In genomic region chr11:77065878-77066228, GRCh38 we compare ENCODE assay signal across 8 cellular contexts. TPM values are rescaled to one million over a fixed set of nuclear protein-coding genes. Genes with fewer than 3 reads are reported as not detected.
DNase-seq lines count a peak whose midpoint lies in the region; ATAC-seq and TF ChIP-seq lines count a peak whose summit lies in the region.

No MANE protein-coding gene starts in this region.

- H3K9me3 Mint-ChIP-seq in activated naive CD4-positive, alpha-beta T cell treated with anti-CD3 and anti-CD28 coated beads, Interleukin-2, amount 10 ng/mL, durations not matched to agents 7 days and 5 days: no peaks in the 10 kb centered on the region
- H3K9me3 Mint-ChIP-seq in activated CD4-positive, alpha-beta memory T cell treated with anti-CD3 and anti-CD28 coated beads for 36 hours: no peaks in the 10 kb centered on the region
- H3K9me3 Mint-ChIP-seq in glutamatergic neuron (ENCODE audit: unreplicated experiment): peaks cover 10% of the 10 kb centered on the region
- no peaks in the 10 kb centered on the region for H3K9me3 Mint-ChIP-seq in osteocyte (ENCODE audit: unreplicated experiment)

- peak overlapping the region; percentile 70 for H3K4me3 Mint-ChIP-seq in activated naive CD4-positive, alpha-beta T cell treated with anti-CD3 and anti-CD28 coated beads, Interleukin-2, amount 10 ng/mL, durations not matched to agents 7 days and 5 days
- H3K4me3 Mint-ChIP-seq in activated CD4-positive, alpha-beta memory T cell treated with anti-CD3 and anti-CD28 coated beads for 36 hours: peak overlapping the region; percentile 71
- peak overlapping the region; percentile 88 for H3K4me3 Mint-ChIP-seq in glutamatergic neuron (ENCODE audit: unreplicated experiment)
- peak overlapping the region; percentile 74 for H3K4me3 Mint-ChIP-seq in osteocyte (ENCODE audit: unreplicated experiment)

- no peak for TF ChIP-seq CTCF in glutamatergic neuron (IDR thresholded peaks at IDR 0.05; ENCODE audit: partially characterized antibody, unreplicated experiment)
- TF ChIP-seq CTCF in osteocyte (IDR thresholded peaks at IDR 0.05): no peak

- H3K4me1 Mint-ChIP-seq in activated naive CD4-positive, alpha-beta T cell treated with anti-CD3 and anti-CD28 coated beads, Interleukin-2, amount 10 ng/mL, durations not matched to agents 7 days and 5 days: peaks cover 10% of the 10 kb centered on the region
- peaks cover 4% of the 10 kb centered on the region for H3K4me1 Mint-ChIP-seq in activated CD4-positive, alpha-beta memory T cell treated with anti-CD3 and anti-CD28 coated beads for 36 hours (ENCODE audit: low read depth)
- H3K4me1 Mint-ChIP-seq in glutamatergic neuron (ENCODE audit: low read depth, unreplicated experiment): peaks cover 24% of the 10 kb centered on the region
- H3K4me1 Mint-ChIP-seq in osteocyte (ENCODE audit: unreplicated experiment): peaks cover 22% of the 10 kb centered on the region

- peaks cover 74% of the 10 kb centered on the region for H3K27me3 Mint-ChIP-seq in activated naive CD4-positive, alpha-beta T cell treated with anti-CD3 and anti-CD28 coated beads, Interleukin-2, amount 10 ng/mL, durations not matched to agents 7 days and 5 days
- H3K27me3 Mint-ChIP-seq in activated CD4-positive, alpha-beta memory T cell treated with anti-CD3 and anti-CD28 coated beads for 36 hours: no peaks in the 10 kb centered on the region
- peaks cover 11% of the 10 kb centered on the region for H3K27me3 Mint-ChIP-seq in glutamatergic neuron (ENCODE audit: unreplicated experiment)
- peaks cover 3% of the 10 kb centered on the region for H3K27me3 Mint-ChIP-seq in osteocyte (ENCODE audit: unreplicated experiment)

- CTCF ChIA-PET in activated naive CD4-positive, alpha-beta T cell treated with anti-CD3 and anti-CD28 coated beads, Interleukin-2, amount 10 ng/mL, durations not matched to agents 7 days and 5 days (lab: Charles Lee): interaction anchor here (5.7 kb wide), 1 partner anchor 25 kb away, joined by 56 read pairs; no protein-coding TSS in a partner anchor
- CTCF ChIA-PET in activated CD4-positive, alpha-beta memory T cell treated with anti-CD3 and anti-CD28 coated beads for 36 hours (lab: Charles Lee): interaction anchor here (1.0 to 4.2 kb wide), 3 partner anchors 16 to 26 kb away, joined by 3 to 25 read pairs (median 13); no protein-coding TSS in a partner anchor

- no peaks in the 10 kb centered on the region for H3K36me3 Mint-ChIP-seq in activated naive CD4-positive, alpha-beta T cell treated with anti-CD3 and anti-CD28 coated beads, Interleukin-2, amount 10 ng/mL, durations not matched to agents 7 days and 5 days
- no peaks in the 10 kb centered on the region for H3K36me3 Mint-ChIP-seq in activated CD4-positive, alpha-beta memory T cell treated with anti-CD3 and anti-CD28 coated beads for 36 hours
- H3K36me3 Mint-ChIP-seq in glutamatergic neuron (ENCODE audit: unreplicated experiment) (peaks cover 2% of the 10 kb centered on the region), osteocyte (ENCODE audit: unreplicated experiment) (no peaks in the 10 kb centered on the region)

- no peak for DNase-seq in activated naive CD4-positive, alpha-beta T cell treated with anti-CD3 and anti-CD28 coated beads, Interleukin-2, amount 10 ng/mL, durations not matched to agents 7 days and 5 days
- no peak for DNase-seq in activated naive CD4-positive, alpha-beta T cell (lab: John Stamatoyannopoulos, UW)
- no peak for DNase-seq in activated CD4-positive, alpha-beta memory T cell treated with anti-CD3 and anti-CD28 coated beads for 36 hours
- no peak for DNase-seq in glutamatergic neuron
- DNase-seq in osteocyte (ENCODE audit: extremely low spot score, unreplicated experiment): no peak
- DNase-seq in globus pallidus (ENCODE audit: low spot score): no peak
- DNase-seq in NOMO-1 (lab: John Stamatoyannopoulos, UW; ENCODE audit: unreplicated experiment in 2 of 2): no peak

- no peak for ATAC-seq in GM18520 (IDR thresholded peaks at IDR 0.05; ENCODE audit: unreplicated experiment)

- no peak overlapping the region for H3K27ac Mint-ChIP-seq in activated naive CD4-positive, alpha-beta T cell treated with anti-CD3 and anti-CD28 coated beads, Interleukin-2, amount 10 ng/mL, durations not matched to agents 7 days and 5 days
- no peak overlapping the region for H3K27ac Mint-ChIP-seq in activated CD4-positive, alpha-beta memory T cell treated with anti-CD3 and anti-CD28 coated beads for 36 hours
- H3K27ac Mint-ChIP-seq in glutamatergic neuron (ENCODE audit: unreplicated experiment) (peak overlapping the region; percentile 79), osteocyte (ENCODE audit: unreplicated experiment) (peak overlapping the region; percentile 87)

- intact Hi-C loops in activated CD4-positive, alpha-beta memory T cell treated with anti-CD3 and anti-CD28 coated beads for 36 hours (cut with micrococcal nuclease): loop anchor here (1.0 kb wide), 3 partner anchors 19 to 206 kb away; partner anchors contain the start of gene ACER3

- POLR2A ChIA-PET in activated CD4-positive, alpha-beta memory T cell treated with anti-CD3 and anti-CD28 coated beads for 36 hours (lab: Charles Lee): no interaction called here

RNA-seq across cellular contexts. Expression of gene CAPN5, which starts 0.9 kb away (rescaled TPM):
- 1 to 10 TPM in 1 of 2 experiments, under 1 TPM in 1; 0.88 to 1.1 TPM for total RNA-seq in activated CD4-positive, alpha-beta memory T cell treated with anti-CD3 and anti-CD28 coated beads for 36 hours
- 45.0 TPM for total RNA-seq in glutamatergic neuron (ENCODE audit: unreplicated experiment)
- 12.8 TPM in 2 replicates for total RNA-seq in osteocyte

RNA-seq across cellular contexts. Expression of gene B3GNT6, which starts 31.7 kb away (rescaled TPM):
- not detected for total RNA-seq in activated CD4-positive, alpha-beta memory T cell treated with anti-CD3 and anti-CD28 coated beads for 36 hours
- total RNA-seq in glutamatergic neuron (ENCODE audit: unreplicated experiment) (not detected), osteocyte (not detected in 2 replicates)

RNA-seq across cellular contexts. Expression of gene OMP, which starts 36.8 kb away (rescaled TPM):
- total RNA-seq in activated CD4-positive, alpha-beta memory T cell treated with anti-CD3 and anti-CD28 coated beads for 36 hours: not detected
- total RNA-seq in glutamatergic neuron (ENCODE audit: unreplicated experiment) (not detected), osteocyte (not detected in 2 replicates)

Comparison
In these comparisons a context has a peak if more than half of its experiments do, and no peak if none do; other contexts are left out.
1. H3K27ac Mint-ChIP-seq: peak in glutamatergic neuron (single experiment) and osteocyte (single experiment); none in activated naive CD4-positive, alpha-beta T cell treated with anti-CD3 and anti-CD28 coated beads, Interleukin-2, amount 10 ng/mL, durations not matched to agents 7 days and 5 days (single experiment) and activated CD4-positive, alpha-beta memory T cell treated with anti-CD3 and anti-CD28 coated beads for 36 hours (single experiment).
2. Peak in every context shown above with its lines, with median percentiles within 50 percentile points of each other: H3K4me3 Mint-ChIP-seq.